ENCODE assay signal across 23 cellular contexts in the genomic region with DNA sequence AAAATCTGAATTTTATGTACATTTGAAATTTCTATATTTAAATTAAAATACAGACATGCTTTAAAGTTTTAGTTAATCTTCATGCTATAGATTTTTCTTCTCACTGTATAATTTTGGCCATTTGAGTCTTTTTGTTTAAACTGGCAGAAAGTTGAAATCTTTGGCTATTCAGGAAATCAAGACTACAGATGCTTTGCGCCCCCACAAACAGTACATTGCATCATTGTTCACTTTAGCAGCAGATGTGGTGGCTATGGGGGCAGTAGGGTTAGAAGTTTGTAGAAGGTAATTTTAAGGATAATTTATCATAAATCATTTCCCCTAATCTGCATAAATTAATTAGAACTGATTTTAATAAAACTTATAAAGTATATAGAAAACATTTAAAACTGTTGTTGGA.
"Had no signal": no experiment of that assay in that cellular context is flagged by ENCODE, and none has a peak within 500 bp of the region (broad histone marks: within the 10 kb centered on the region; RNA-seq: fewer than 3 reads in every experiment).

No MANE protein-coding gene starts in this region.

- DNase-seq: activated CD4-positive, alpha-beta T cell treated with anti-CD3 and anti-CD28 coated beads, Interleukin-2, amount 10 ng/mL, durations not matched to agents 24 days and 14 days; activated CD4-positive, CD25-positive, alpha-beta regulatory T cell; activated CD8-positive, alpha-beta memory T cell treated with anti-CD3 and anti-CD28 coated beads for 24 hours; activated naive CD8-positive, alpha-beta T cell treated with anti-CD3 and anti-CD28 coated beads, Interleukin-2, amount 10 ng/mL, durations not matched to agents 7 days and 5 days; aorta; cerebellar nuclear complex; dermis blood vessel endothelial cell; glutamatergic neuron; hypothalamus; left ventricle myocardium inferior; mesendoderm; natural killer cell; right cardiac atrium; stimulated activated CD4-positive, alpha-beta T cell treated with anti-CD3 and anti-CD28 coated beads, Interleukin-4, amount 100 ng/mL, for 4 hours; stimulated activated CD8-positive, alpha-beta memory T cell treated with anti-CD3 and anti-CD28 coated beads, Interleukin-4, amount 100 ng/mL, for 48 hours; stimulated activated naive CD8-positive, alpha-beta T cell treated with anti-CD3 and anti-CD28 coated beads, Interleukin-15, Interleukin-2, amounts not matched to agents 100 U/mL and 50 U/mL, for 24 hours; T-helper 2 cell; transverse colon had no signal

- H3K36me3 ChIP-seq: breast epithelium had no signal

- H3K27ac ChIP-seq: breast epithelium, foreskin keratinocyte, left ventricle myocardium inferior, prostate gland, transverse colon, vagina had no signal

- H3K4me3 ChIP-seq: breast epithelium, left ventricle myocardium inferior, prostate gland, smooth muscle cell, transverse colon, vagina had no signal

- H3K4me1 ChIP-seq: breast epithelium, prostate gland, vagina had no signal

- H3K9me3 ChIP-seq: breast epithelium, left ventricle myocardium inferior, prostate gland, transverse colon, vagina had no signal

- H3K4me2 ChIP-seq: smooth muscle cell had no signal

- H3K27me3 ChIP-seq: breast epithelium, foreskin keratinocyte, transverse colon, vagina had no signal
